ENCODE assay signal across 8 cellular contexts in the genomic region with DNA sequence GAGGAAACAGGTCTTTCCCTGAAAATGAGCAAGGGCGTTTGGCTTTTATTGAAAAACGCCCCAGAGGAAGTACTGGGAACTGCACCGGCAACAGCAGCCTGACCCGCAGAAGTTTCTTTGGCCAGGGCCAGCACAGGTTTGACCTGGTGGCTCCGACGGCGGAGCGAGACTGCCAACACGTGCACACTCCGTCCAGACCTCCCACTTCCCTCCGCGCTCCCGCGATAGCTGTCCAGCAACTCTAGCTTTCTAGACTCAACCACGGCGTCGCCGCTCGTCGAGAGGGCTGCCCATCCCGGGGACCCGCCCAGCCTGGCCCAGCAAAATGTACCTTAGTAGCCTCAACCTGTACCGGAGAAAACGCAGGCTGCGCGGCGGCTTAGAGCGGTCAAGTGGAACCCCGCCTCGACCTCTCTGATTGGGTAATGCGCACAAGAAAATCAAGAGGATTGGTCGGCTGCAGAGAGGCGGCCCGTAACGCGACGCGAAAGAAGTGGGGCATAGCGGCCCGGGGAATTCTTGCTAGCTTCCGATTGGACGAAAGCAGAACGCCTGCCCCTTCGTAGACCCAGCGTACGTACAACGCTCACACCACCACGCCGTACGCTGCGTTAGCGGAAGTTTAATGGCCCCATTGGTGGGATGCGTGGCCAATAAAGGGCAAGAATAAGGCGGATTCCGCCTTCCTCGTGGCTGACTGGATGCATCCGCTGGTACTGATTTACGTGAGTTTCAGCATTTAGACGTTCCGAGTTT. TPM values are rescaled to one million over a fixed set of nuclear protein-coding genes. Genes with fewer than 3 reads are reported as not detected.
DNase-seq lines count a peak whose midpoint lies in the region; ATAC-seq and TF ChIP-seq lines count a peak whose summit lies in the region.

A gene with protein sequence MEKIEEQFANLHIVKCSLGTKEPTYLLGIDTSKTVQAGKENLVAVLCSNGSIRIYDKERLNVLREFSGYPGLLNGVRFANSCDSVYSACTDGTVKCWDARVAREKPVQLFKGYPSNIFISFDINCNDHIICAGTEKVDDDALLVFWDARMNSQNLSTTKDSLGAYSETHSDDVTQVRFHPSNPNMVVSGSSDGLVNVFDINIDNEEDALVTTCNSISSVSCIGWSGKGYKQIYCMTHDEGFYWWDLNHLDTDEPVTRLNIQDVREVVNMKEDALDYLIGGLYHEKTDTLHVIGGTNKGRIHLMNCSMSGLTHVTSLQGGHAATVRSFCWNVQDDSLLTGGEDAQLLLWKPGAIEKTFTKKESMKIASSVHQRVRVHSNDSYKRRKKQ (minus strand): TSS at position 399 of the 756 bp plus-strand sequence. CDS start 41,929 bp downstream, outside the sequence.

- H3K27me3 ChIP-seq in heart right ventricle = no peaks in the 10 kb centered on the region
- no peaks in the 10 kb centered on the region for H3K27me3 ChIP-seq in upper lobe of right lung

- H3K9me3 ChIP-seq in heart right ventricle (peaks cover 0 to 6% (median 0%) of the 10 kb centered on the region in 11 donors), upper lobe of right lung (no peaks in the 10 kb centered on the region)

- H3K36me3 ChIP-seq in heart right ventricle (peaks cover 0 to 6% (median 0%) of the 10 kb centered on the region in 9 donors), upper lobe of right lung (no peaks in the 10 kb centered on the region)

- 0 to 1% methylated on average over 60 of the region's 60 CpGs for WGBS in heart right ventricle, 2 donors

- DNase-seq in GM13977 (ENCODE audit: low spot score) (peak; percentile 91), NCI-H146 treated with DMSO at 0.1 percent for 48 hours (lab: John Stamatoyannopoulos, UW; ENCODE audit: unreplicated experiment) (peak; percentile 92), amniotic epithelial cell (ENCODE audit: low read depth) (peak; percentile 100), heart right ventricle (peak; percentile 93 to 97), posterior cingulate gyrus (peak; percentile 95 to 100 (median 98)), upper lobe of right lung (peak; percentile 97)

- ATAC-seq in HG02884 (IDR thresholded peaks at IDR 0.05; ENCODE audit: unreplicated experiment) (peak; percentile 89), heart right ventricle (peak; percentile 97 to 99 (median 98)), upper lobe of right lung (peak; percentile 98)

- H3K27ac ChIP-seq in heart right ventricle (peak within 1 kb of the TSS; percentile 62 to 96 (median 90)), upper lobe of right lung (peak within 1 kb of the TSS; percentile 93)

- in situ Hi-C loops in GM13977 (cut with MboI; ENCODE audit: low pct_unique_long_range_greater_than_20kb, low sequenced_read_pairs, unreplicated experiment) = loop anchor here (25.0 kb wide), 1 partner anchor 254 kb away; no protein-coding TSS in a partner anchor

- H3K4me1 ChIP-seq in heart right ventricle (peaks cover 0 to 25% (median 12%) of the 10 kb centered on the region in 9 donors), upper lobe of right lung (no peaks in the 10 kb centered on the region)

- TF ChIP-seq CTCF in GM13977 (IDR thresholded peaks at IDR 0.05; ENCODE audit: extremely low read depth, insufficient read depth, missing control alignments) = peak; percentile 48
- peak; percentile 49 to 76 (median 72) for TF ChIP-seq CTCF in heart right ventricle (IDR thresholded peaks at IDR 0.05)
- peak; percentile 82 for TF ChIP-seq CTCF in upper lobe of right lung (IDR thresholded peaks at IDR 0.05)

- peak within 1 kb of the TSS; percentile 51 to 80 (median 68) for H3K4me3 ChIP-seq in heart right ventricle
- peak within 1 kb of the TSS; percentile 68 for H3K4me3 ChIP-seq in upper lobe of right lung

- intact Hi-C loops in T-helper 1 cell treated with Interleukin-12 subunit alpha and Interleukin-12 subunit beta and Interleukin-4 antibody, amounts not matched to agents 30 ng/mL and 1 ng/mL, for 36 hours (cut with micrococcal nuclease) = loop anchor here (1.0 to 10.0 kb wide), 17 partner anchors 8 to 899 kb away; a partner anchor contains a TSS
- intact Hi-C loops in heart right ventricle (cut with DNase I) = loop anchor here in 5 of 10 donors (5.0 to 10.0 kb wide), 4 partner anchors 83 to 254 kb away; a partner anchor contains a TSS
- intact Hi-C loops in posterior cingulate gyrus (cut with DNase I) = loop anchor here (1.0 to 10.0 kb wide), 3 partner anchors 86 to 123 kb away; a partner anchor contains a TSS
- intact Hi-C loops in upper lobe of right lung (cut with DNase I) = no loop called here

RNA-seq across cellular contexts. Expression of the gene that starts here (rescaled TPM):
- 24.2 and 25.8 TPM in 2 replicates for total RNA-seq in T-helper 1 cell treated with Interleukin-12 subunit alpha and Interleukin-12 subunit beta and Interleukin-4 antibody, amounts not matched to agents 30 ng/mL and 1 ng/mL, for 36 hours
- total RNA-seq in heart right ventricle = 1 to 10 TPM; 5.5 to 6.9 (median 6.1) TPM
- polyA plus RNA-seq in heart right ventricle = 1 to 10 TPM; 3.6 to 4.0 TPM
- total RNA-seq in upper lobe of right lung = 12.4 TPM

Comparison
In these comparisons a context has a peak if more than half of its experiments do, and no peak if none do; other contexts are left out.
1. Peak in every context shown above with its lines: DNase-seq, ATAC-seq, H3K4me3 ChIP-seq and H3K27ac ChIP-seq.